ENCODE assay signal across 12 cellular contexts in genomic region chr4:13516315-13516860, GRCh38.
DNase-seq lines count a peak whose midpoint lies in the region.
"Had no signal": no experiment of that assay in that cellular context is flagged by ENCODE, and none has a peak within 500 bp of the region (broad histone marks: within the 10 kb centered on the region; RNA-seq: fewer than 3 reads in every experiment).

No MANE protein-coding gene starts in this region.

- DNase-seq in NCI-H1092 treated with DMSO at 0.1 percent for 48 hours (lab: John Stamatoyannopoulos, UW), result peak; percentile 7
- no peak for DNase-seq in NCI-H1092 (lab: John Stamatoyannopoulos, UW)
- DNase-seq in NCI-H748 (lab: John Stamatoyannopoulos, UW; ENCODE audit: unreplicated experiment), result peak; percentile 31
- no peak for DNase-seq in NCI-H748 treated with DMSO at 0.1 percent for 48 hours (lab: John Stamatoyannopoulos, UW)
- peak; percentile 52 to 63 for DNase-seq in NCI-H1930 (lab: John Stamatoyannopoulos, UW)
- no peak for DNase-seq in iPS-NIHi7 (ENCODE audit: extremely low spot score)
- DNase-seq: Caco-2; CD4-positive, CD25-positive, alpha-beta regulatory T cell; CD8-positive, alpha-beta T cell; DMS153; DND-41; GOT3 had no signal

Comparison
In these comparisons a context has a peak if more than half of its experiments do, and no peak if none do; other contexts are left out.
1. DNase-seq: peak in NCI-H1092 treated with DMSO at 0.1 percent for 48 hours (single experiment), NCI-H748 (single experiment) and NCI-H1930 (2 of 2); none in NCI-H1092 (single experiment), NCI-H748 treated with DMSO at 0.1 percent for 48 hours (single experiment) and iPS-NIHi7 (single experiment).